In genomic region chr14:95495538-95496025, GRCh38 we compare ENCODE assay signal across 3 cellular contexts.
TF ChIP-seq lines count a peak whose summit lies in the region.

No MANE protein-coding gene starts in this region.

TF ChIP-seq in SK-N-SH, 30 proteins besides CTCF, POLR2A, EP300 and RAD21 (continued from another document):
- TF ChIP-seq USF1 (IDR thresholded peaks at IDR 0.05; ENCODE audit: borderline replicate concordance, low read depth): no peak
- TF ChIP-seq GABPA (IDR thresholded peaks at IDR 0.05; ENCODE audit: low read depth): no peak

TF ChIP-seq in SK-N-SH treated with all-trans-retinoic acid at 6 μM for 48 hours, 23 proteins besides CTCF, POLR2A, EP300 and RAD21 (continued from another document):
- TF ChIP-seq CREB5 (CRISPR knock-in tag; IDR thresholded peaks at IDR 0.05; ENCODE audit: low read depth): no peak
- no peak for TF ChIP-seq GLIS3 (CRISPR knock-in tag; IDR thresholded peaks at IDR 0.05)
- TF ChIP-seq CSDC2 (CRISPR knock-in tag; IDR thresholded peaks at IDR 0.05): no peak
- no peak for TF ChIP-seq ZNF8 (CRISPR knock-in tag; IDR thresholded peaks at IDR 0.05)
- TF ChIP-seq ZFP30 (CRISPR knock-in tag; IDR thresholded peaks at IDR 0.05): no peak
- no peak for TF ChIP-seq ISL1 (CRISPR knock-in tag; IDR thresholded peaks at IDR 0.05)
- TF ChIP-seq ARNTL (CRISPR knock-in tag; IDR thresholded peaks at IDR 0.05; ENCODE audit: borderline replicate concordance, low read depth): no peak
- TF ChIP-seq, protein P1, sequence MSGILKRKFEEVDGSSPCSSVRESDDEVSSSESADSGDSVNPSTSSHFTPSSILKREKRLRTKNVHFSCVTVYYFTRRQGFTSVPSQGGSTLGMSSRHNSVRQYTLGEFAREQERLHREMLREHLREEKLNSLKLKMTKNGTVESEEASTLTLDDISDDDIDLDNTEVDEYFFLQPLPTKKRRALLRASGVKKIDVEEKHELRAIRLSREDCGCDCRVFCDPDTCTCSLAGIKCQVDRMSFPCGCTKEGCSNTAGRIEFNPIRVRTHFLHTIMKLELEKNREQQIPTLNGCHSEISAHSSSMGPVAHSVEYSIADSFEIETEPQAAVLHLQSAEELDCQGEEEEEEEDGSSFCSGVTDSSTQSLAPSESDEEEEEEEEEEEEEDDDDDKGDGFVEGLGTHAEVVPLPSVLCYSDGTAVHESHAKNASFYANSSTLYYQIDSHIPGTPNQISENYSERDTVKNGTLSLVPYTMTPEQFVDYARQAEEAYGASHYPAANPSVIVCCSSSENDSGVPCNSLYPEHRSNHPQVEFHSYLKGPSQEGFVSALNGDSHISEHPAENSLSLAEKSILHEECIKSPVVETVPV (CRISPR knock-in tag; IDR thresholded peaks at IDR 0.05): no peak
- no peak for TF ChIP-seq RARB (CRISPR knock-in tag; IDR thresholded peaks at IDR 0.05)
- no peak for TF ChIP-seq ZNF565 (CRISPR knock-in tag; conservative IDR thresholded peaks at IDR 0.05; ENCODE audit: low read depth)
- no peak for TF ChIP-seq ZC3H10 (CRISPR knock-in tag; IDR thresholded peaks at IDR 0.05)
- no peak for TF ChIP-seq TCF4 (CRISPR knock-in tag; IDR thresholded peaks at IDR 0.05; ENCODE audit: borderline replicate concordance)
- no peak for TF ChIP-seq SNAI2 (CRISPR knock-in tag; IDR thresholded peaks at IDR 0.05)
- no peak for TF ChIP-seq POU6F1 (CRISPR knock-in tag; IDR thresholded peaks at IDR 0.05; ENCODE audit: borderline replicate concordance, low read depth)

TF ChIP-seq in endothelial cell of umbilical vein, 7 proteins besides CTCF, POLR2A, EP300 and RAD21 (continued from another document):
- TF ChIP-seq, protein P2, sequence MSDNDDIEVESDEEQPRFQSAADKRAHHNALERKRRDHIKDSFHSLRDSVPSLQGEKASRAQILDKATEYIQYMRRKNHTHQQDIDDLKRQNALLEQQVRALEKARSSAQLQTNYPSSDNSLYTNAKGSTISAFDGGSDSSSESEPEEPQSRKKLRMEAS (IDR thresholded peaks at IDR 0.05; ENCODE audit: insufficient read depth, insufficient read length): no peak
